In the genomic region with DNA sequence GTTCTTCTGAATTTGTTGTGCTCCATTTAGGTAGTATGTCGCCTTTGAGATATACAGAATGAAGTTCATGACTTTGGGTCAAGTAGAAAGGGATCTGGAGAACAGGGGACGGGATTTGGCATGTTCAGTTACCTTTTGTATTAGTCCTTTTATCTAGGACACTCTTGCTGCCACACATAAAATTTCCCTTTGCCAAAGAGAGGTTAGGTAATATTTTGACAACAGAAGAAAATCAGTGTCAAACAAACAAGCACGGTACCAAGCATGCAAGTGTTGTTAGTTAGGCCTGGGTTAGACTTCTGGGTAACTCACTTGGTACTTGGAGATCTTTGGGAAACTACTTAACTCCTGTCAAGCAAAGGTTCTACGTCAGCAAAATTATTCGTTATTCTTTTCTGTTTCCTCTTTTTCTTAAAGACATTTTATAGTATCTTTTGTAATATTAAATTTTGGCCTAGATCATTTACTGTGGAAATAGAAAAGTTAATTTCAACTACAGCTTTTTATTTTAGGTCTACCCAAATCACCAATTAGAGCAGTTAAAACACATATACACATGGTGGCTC, we compare ENCODE assay signal across 16 cellular contexts.
"Had no signal": no experiment of that assay in that cellular context is flagged by ENCODE, and none has a peak within 500 bp of the region (broad histone marks: within the 10 kb centered on the region; RNA-seq: fewer than 3 reads in every experiment).

No MANE protein-coding gene starts in this region.

- H3K4me3 Mint-ChIP-seq: activated naive CD4-positive, alpha-beta T cell treated with anti-CD3 and anti-CD28 coated beads for 36 hours; activated T-cell treated with anti-CD3 and anti-CD28 coated beads, Interleukin-2, amount 50 U/mL, for 4 hours; immature natural killer cell; neural crest cell; stimulated activated naive CD8-positive, alpha-beta T cell treated with anti-CD3 and anti-CD28 coated beads, Interleukin-15, Interleukin-2, amounts not matched to agents 100 ng/mL and 50 ng/mL, for 24 hours had no signal

- H3K9me3 Mint-ChIP-seq: immature natural killer cell had no signal

- H3K4me3 ChIP-seq: skin epidermis, suprapubic skin had no signal

- ATAC-seq: activated CD4-positive, CD25-positive, alpha-beta regulatory T cell treated with anti-CD3 and anti-CD28 coated beads, Interleukin-2, amount 50 U/mL, for 24 hours; activated T-cell treated with anti-CD3 and anti-CD28 coated beads, Interleukin-2, amount 50 U/mL, for 4 hours; esophagus mucosa had no signal

- DNase-seq: activated CD4-positive, alpha-beta T cell treated with anti-CD3 and anti-CD28 coated beads, Interleukin-2, amount 50 U/mL, for 1 hour; activated CD8-positive, alpha-beta memory T cell treated with anti-CD3 and anti-CD28 coated beads, Interleukin-2, amount 50 U/mL, for 4 hours; activated naive CD4-positive, alpha-beta T cell treated with anti-CD3 and anti-CD28 coated beads for 36 hours; activated T-cell treated with anti-CD3 and anti-CD28 coated beads, Interleukin-2, amount 50 U/mL, for 4 hours; cerebellar nuclear complex; cortex of kidney; effector CD4-positive, alpha-beta T cell; immature natural killer cell; T1000 had no signal

- H3K27me3 ChIP-seq: suprapubic skin had no signal

- H3K36me3 ChIP-seq: suprapubic skin had no signal

- H3K9me3 ChIP-seq: suprapubic skin had no signal

- H3K27ac Mint-ChIP-seq: activated naive CD4-positive, alpha-beta T cell treated with anti-CD3 and anti-CD28 coated beads for 36 hours; stimulated activated naive CD8-positive, alpha-beta T cell treated with anti-CD3 and anti-CD28 coated beads, Interleukin-15, Interleukin-2, amounts not matched to agents 100 ng/mL and 50 ng/mL, for 24 hours had no signal

- H3K27me3 Mint-ChIP-seq: progenitor cell of endocrine pancreas; stimulated activated naive CD8-positive, alpha-beta T cell treated with anti-CD3 and anti-CD28 coated beads, Interleukin-15, Interleukin-2, amounts not matched to agents 100 ng/mL and 50 ng/mL, for 24 hours had no signal
